Comparison of ENCODE assay signal across 1 cellular context in the genomic region with DNA sequence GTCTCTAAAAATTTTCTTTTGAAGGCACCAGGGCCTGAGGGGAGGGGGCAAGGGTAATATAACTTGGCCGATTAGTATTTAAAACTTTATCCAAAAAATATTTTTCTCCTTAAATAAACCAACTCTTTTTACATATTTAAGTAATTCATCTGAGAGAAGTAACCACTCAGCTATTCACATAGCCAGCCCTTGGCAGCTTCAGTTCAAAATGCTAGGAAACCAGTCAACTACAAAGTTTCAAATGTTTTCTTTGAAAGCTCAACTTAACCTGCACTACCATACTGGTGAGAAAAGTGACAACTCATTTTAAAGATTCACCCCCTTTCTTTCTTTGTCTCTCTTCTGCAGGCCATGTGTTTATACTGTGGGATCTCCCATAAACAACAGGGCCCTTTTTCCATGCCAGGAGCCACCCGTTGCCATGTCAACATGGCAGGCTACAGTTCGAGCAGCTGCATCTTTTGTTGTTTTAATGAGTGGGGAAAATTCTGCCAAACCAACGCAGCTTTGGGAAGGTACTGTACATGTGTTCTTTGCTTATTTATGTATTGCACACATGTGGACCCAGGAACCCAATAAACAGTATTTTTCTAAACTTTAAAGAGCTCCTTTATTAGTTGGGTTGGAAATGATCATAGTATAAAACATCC.
TF ChIP-seq lines count a peak whose summit lies in the region.

No MANE protein-coding gene starts in this region.

TF ChIP-seq in HepG2, 621 proteins besides CTCF, POLR2A, EP300 and RAD21:
- TF ChIP-seq, protein P1, sequence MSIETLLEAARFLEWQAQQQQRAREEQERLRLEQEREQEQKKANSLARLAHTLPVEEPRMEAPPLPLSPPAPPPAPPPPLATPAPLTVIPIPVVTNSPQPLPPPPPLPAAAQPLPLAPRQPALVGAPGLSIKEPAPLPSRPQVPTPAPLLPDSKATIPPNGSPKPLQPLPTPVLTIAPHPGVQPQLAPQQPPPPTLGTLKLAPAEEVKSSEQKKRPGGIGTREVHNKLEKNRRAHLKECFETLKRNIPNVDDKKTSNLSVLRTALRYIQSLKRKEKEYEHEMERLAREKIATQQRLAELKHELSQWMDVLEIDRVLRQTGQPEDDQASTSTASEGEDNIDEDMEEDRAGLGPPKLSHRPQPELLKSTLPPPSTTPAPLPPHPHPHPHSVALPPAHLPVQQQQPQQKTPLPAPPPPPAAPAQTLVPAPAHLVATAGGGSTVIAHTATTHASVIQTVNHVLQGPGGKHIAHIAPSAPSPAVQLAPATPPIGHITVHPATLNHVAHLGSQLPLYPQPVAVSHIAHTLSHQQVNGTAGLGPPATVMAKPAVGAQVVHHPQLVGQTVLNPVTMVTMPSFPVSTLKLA (IDR thresholded peaks at IDR 0.05), result peak; percentile 86
- TF ChIP-seq ZSCAN29 (CRISPR knock-in tag; conservative IDR thresholded peaks at IDR 0.05) (no peak), ZNF143 (CRISPR knock-in tag; IDR thresholded peaks at IDR 0.05) (no peak), FOXM1 (CRISPR knock-in tag; IDR thresholded peaks at IDR 0.05) (no peak)
